ENCODE assay signal across 20 cellular contexts in genomic region chr3:193844472-193844871, GRCh38.
DNase-seq lines count a peak whose midpoint lies in the region; ATAC-seq, FAIRE-seq and TF ChIP-seq lines count a peak whose summit lies in the region.
"Had no signal": no experiment of that assay in that cellular context is flagged by ENCODE, and none has a peak within 500 bp of the region (broad histone marks: within the 10 kb centered on the region; RNA-seq: fewer than 3 reads in every experiment).

No MANE protein-coding gene starts in this region.

- no peaks in the 10 kb centered on the region for H3K4me1 Mint-ChIP-seq in activated naive CD8-positive, alpha-beta T cell treated with anti-CD3 and anti-CD28 coated beads for 36 hours

- H3K9me3 ChIP-seq in colonic mucosa = no peaks in the 10 kb centered on the region
- H3K9me3 ChIP-seq in lower lobe of right lung = no peaks in the 10 kb centered on the region
- no peaks in the 10 kb centered on the region for H3K9me3 ChIP-seq in stomach

- no peak overlapping the region for H3K4me3 Mint-ChIP-seq in activated naive CD8-positive, alpha-beta T cell treated with anti-CD3 and anti-CD28 coated beads for 36 hours
- H3K4me3 Mint-ChIP-seq: CD4-positive, CD25-positive, alpha-beta regulatory T cell; H9 had no signal

- WGBS in stomach, 5 donors = 55 to 77% (median 66%) methylated on average over 3 of the region's 3 CpGs

- peak; percentile 26 for FAIRE-seq in GM19239 (lab: Jason Lieb, UNC)
- FAIRE-seq: D721Med, GM12892 had no signal

- no peak for TF ChIP-seq POLR2A in stomach (IDR thresholded peaks at IDR 0.05)

- no peaks in the 10 kb centered on the region for H3K36me3 ChIP-seq in colonic mucosa
- no peaks in the 10 kb centered on the region for H3K36me3 ChIP-seq in lower lobe of right lung
- H3K36me3 ChIP-seq in stomach = no peaks in the 10 kb centered on the region

- no peak overlapping the region for H3K4me3 ChIP-seq in colonic mucosa
- H3K4me3 ChIP-seq in lower lobe of right lung = no peak overlapping the region
- no peak overlapping the region for H3K4me3 ChIP-seq in stomach

- H3K4me1 ChIP-seq in colonic mucosa = peaks cover 3% of the 10 kb centered on the region
- peaks cover 10% of the 10 kb centered on the region for H3K4me1 ChIP-seq in lower lobe of right lung
- H3K4me1 ChIP-seq in stomach = peaks cover 8 to 21% (median 16%) of the 10 kb centered on the region in 4 donors

- no peak for ATAC-seq in lower lobe of right lung
- no peak for ATAC-seq in GM19452 (IDR thresholded peaks at IDR 0.05; ENCODE audit: unreplicated experiment)
- ATAC-seq in HG02970 (IDR thresholded peaks at IDR 0.05; ENCODE audit: low FRiP score, unreplicated experiment) = no peak

- H3K9me3 Mint-ChIP-seq in activated naive CD8-positive, alpha-beta T cell treated with anti-CD3 and anti-CD28 coated beads for 36 hours = no peaks in the 10 kb centered on the region

- no peaks in the 10 kb centered on the region for H3K36me3 Mint-ChIP-seq in activated naive CD8-positive, alpha-beta T cell treated with anti-CD3 and anti-CD28 coated beads for 36 hours
- H3K36me3 Mint-ChIP-seq: CD4-positive, CD25-positive, alpha-beta regulatory T cell had no signal

- no peak for TF ChIP-seq CTCF in colonic mucosa (IDR thresholded peaks at IDR 0.05)
- no peak for TF ChIP-seq CTCF in lower lobe of right lung (IDR thresholded peaks at IDR 0.05)
- TF ChIP-seq CTCF in stomach (IDR thresholded peaks at IDR 0.05) = no peak

- DNase-seq in GM19239 (ENCODE audit: insufficient read length, low spot score) (no peak), colonic mucosa (no peak), lower lobe of right lung (no peak), stomach (no peak), NCI-H748 (lab: John Stamatoyannopoulos, UW; ENCODE audit: unreplicated experiment) (no peak)
- no peak for DNase-seq in activated naive CD8-positive, alpha-beta T cell treated with anti-CD3 and anti-CD28 coated beads for 36 hours
- DNase-seq: CD4-positive, CD25-positive, alpha-beta regulatory T cell; DND-41; GDM1; H9; Karpas-422; NCI-H1930; NCI-H2171; NCI-H446 treated with DMSO at 0.1 percent for 48 hours; NCI-H774; RPMI8226 had no signal

- no peaks in the 10 kb centered on the region for H3K27me3 ChIP-seq in colonic mucosa
- no peaks in the 10 kb centered on the region for H3K27me3 ChIP-seq in lower lobe of right lung (ENCODE audit: low read depth)
- H3K27me3 ChIP-seq in stomach = no peaks in the 10 kb centered on the region

- no peak for TF ChIP-seq EP300 in stomach (IDR thresholded peaks at IDR 0.05)

- peaks cover 31% of the 10 kb centered on the region for H3K27me3 Mint-ChIP-seq in activated naive CD8-positive, alpha-beta T cell treated with anti-CD3 and anti-CD28 coated beads for 36 hours

- H3K27ac Mint-ChIP-seq in activated naive CD8-positive, alpha-beta T cell treated with anti-CD3 and anti-CD28 coated beads for 36 hours = no peak overlapping the region
- H3K27ac Mint-ChIP-seq: CD4-positive, CD25-positive, alpha-beta regulatory T cell; H9 had no signal

- peak overlapping the region in 1 of 2 donors; percentile 75 for H3K9ac ChIP-seq in colonic mucosa (ENCODE audit: low read depth in 2 of 2, low read length in 2 of 2)

- intact Hi-C loops in colonic mucosa (cut with DNase I) (no loop called here), lower lobe of right lung (cut with DNase I) (no loop called here), stomach (cut with DNase I; ENCODE audit: low total_unique reads) (no loop called here)

- H3K27ac ChIP-seq in colonic mucosa (peak overlapping the region; percentile 93), lower lobe of right lung (peak overlapping the region; percentile 73), stomach (peak overlapping the region; percentile 60 to 92 (median 84))
